In the genomic region with DNA sequence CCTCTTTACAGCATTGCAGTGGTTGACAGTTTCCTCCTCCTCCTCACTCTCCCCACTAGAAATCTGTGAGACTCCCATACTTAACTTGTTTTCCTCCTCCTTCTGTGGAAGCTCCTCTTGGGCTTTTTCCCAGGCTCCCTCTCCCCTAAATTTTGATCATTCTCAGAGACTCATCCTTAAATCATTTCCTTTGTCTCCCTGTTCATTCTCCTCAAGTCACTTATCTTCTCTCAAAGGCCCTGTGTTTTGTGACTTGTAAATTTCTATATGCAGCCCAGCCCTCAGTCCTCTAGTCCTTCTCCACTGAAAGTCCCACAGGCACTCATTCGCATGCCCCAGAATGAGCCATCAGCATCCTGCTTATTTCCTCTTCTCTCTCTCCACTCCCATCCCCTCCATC, we compare ENCODE assay signal across 18 cellular contexts.
DNase-seq lines count a peak whose midpoint lies in the region; ATAC-seq and TF ChIP-seq lines count a peak whose summit lies in the region.
"Had no signal": no experiment of that assay in that cellular context is flagged by ENCODE, and none has a peak within 500 bp of the region (broad histone marks: within the 10 kb centered on the region; RNA-seq: fewer than 3 reads in every experiment).

No MANE protein-coding gene starts in this region.

- no peak overlapping the region for H3K4me3 ChIP-seq in AG10803 (ENCODE audit: low read length)
- no peak overlapping the region for H3K4me3 ChIP-seq in PC-3 (ENCODE audit: low read length)
- H3K4me3 ChIP-seq: K562 had no signal

- 0 out of 2 replicates have a peak, but pooled peaks cover 2% of the 10 kb centered on the region for H3K9me3 Mint-ChIP-seq in WTC11
- H3K9me3 Mint-ChIP-seq in mesothelial cell of epicardium, result peaks cover 4% of the 10 kb centered on the region
- H3K9me3 Mint-ChIP-seq: CD14-positive monocyte had no signal

- no peak overlapping the region for H3K9ac ChIP-seq in PC-3 (ENCODE audit: low read length)

- POLR2A ChIA-PET in WTC11 (lab: Charles Lee), result interaction anchor here (0.6 kb wide), 1 partner anchor 228 kb away, joined by 3 read pairs; no protein-coding TSS in a partner anchor
- POLR2A ChIA-PET in PC-3 (lab: Charles Lee; ENCODE audit: unreplicated experiment), result no interaction called here

- peaks cover 14% of the 10 kb centered on the region for H3K36me3 Mint-ChIP-seq in WTC11
- H3K36me3 Mint-ChIP-seq in mesothelial cell of epicardium, result peaks cover 20% of the 10 kb centered on the region
- H3K36me3 Mint-ChIP-seq: CD14-positive monocyte had no signal

- CTCF ChIA-PET in WTC11 (lab: Charles Lee), result no interaction called here
- CTCF ChIA-PET in PC-3 (lab: Charles Lee), result interaction anchor here (0.6 kb wide), 1 partner anchor 27 kb away, joined by 3 read pairs; no protein-coding TSS in a partner anchor

- no peaks in the 10 kb centered on the region for H3K9me2 ChIP-seq in PC-3 (replicated peaks; ENCODE audit: low read length)

- no peaks in the 10 kb centered on the region for H4K20me1 ChIP-seq in PC-3 (ENCODE audit: low read length)

- no peaks in the 10 kb centered on the region for H3F3A ChIP-seq in PC-3 (ENCODE audit: low read length, unreplicated experiment)

- peak overlapping the region; percentile 67 for H3K27ac Mint-ChIP-seq in WTC11
- peak overlapping the region; percentile 86 for H3K27ac Mint-ChIP-seq in mesothelial cell of epicardium

- no peaks in the 10 kb centered on the region for H3K9me3 ChIP-seq in PC-3 (ENCODE audit: low read length)

- H2AFZ ChIP-seq in PC-3 (ENCODE audit: low read length), result no peak overlapping the region

- H3K27me3 Mint-ChIP-seq in WTC11 (ENCODE audit: low read depth) (no peaks in the 10 kb centered on the region), mesothelial cell of epicardium (ENCODE audit: low read depth) (no peaks in the 10 kb centered on the region)

- ATAC-seq in WTC11 (no peak), PC-3 (no peak)
- ATAC-seq: K562 had no signal

- no peak overlapping the region for H3K27ac ChIP-seq in PC-3 (ENCODE audit: low read length)

- intact Hi-C loops in PC-3 (cut with micrococcal nuclease), result no loop called here

- H3K79me2 ChIP-seq in PC-3 (ENCODE audit: low read length), result peaks cover 30% of the 10 kb centered on the region

- BruUV-seq in PC-3 (replicated peaks; lab: Mats Ljungman, UMichigan), result no TSS peak

- no peaks in the 10 kb centered on the region for H3K27me3 ChIP-seq in PC-3 (ENCODE audit: low read length)

- peaks cover 32% of the 10 kb centered on the region for H3K4me1 ChIP-seq in PC-3 (ENCODE audit: insufficient read depth, low read length)

- no peak overlapping the region for H3K4me2 ChIP-seq in PC-3 (ENCODE audit: low read length)

- TF ChIP-seq CTCF in AG10803 (conservative IDR thresholded peaks at IDR 0.05; ENCODE audit: low read length) (no peak), WTC11 (IDR thresholded peaks at IDR 0.05) (no peak), mesothelial cell of epicardium (IDR thresholded peaks at IDR 0.05; ENCODE audit: unreplicated experiment) (no peak), PC-3 (conservative IDR thresholded peaks at IDR 0.05; ENCODE audit: low read depth, low read length) (no peak)

- no peaks in the 10 kb centered on the region for H3K36me3 ChIP-seq in PC-3 (ENCODE audit: low read depth, low read length)

- H3K4me1 Mint-ChIP-seq in WTC11 (peaks cover 73% of the 10 kb centered on the region), mesothelial cell of epicardium (peaks cover 39% of the 10 kb centered on the region)
- H3K4me1 Mint-ChIP-seq: CD14-positive monocyte had no signal

- H3K4me3 Mint-ChIP-seq in WTC11 (no peak overlapping the region), mesothelial cell of epicardium (no peak overlapping the region)
- H3K4me3 Mint-ChIP-seq: CD14-positive monocyte had no signal

- DNase-seq in AG10803 (ENCODE audit: low read depth) (peak; percentile 43), HCEC 1CT (peak; percentile 23), WTC11 (ENCODE audit: low spot score) (no peak), mesothelial cell of epicardium (ENCODE audit: low spot score in 2 of 2, unreplicated experiment in 2 of 2) (no peak), NCI-H2196 treated with DMSO at 0.1 percent for 48 hours (lab: John Stamatoyannopoulos, UW; ENCODE audit: unreplicated experiment) (no peak), NK-92 (lab: John Stamatoyannopoulos, UW; ENCODE audit: unreplicated experiment) (no peak), PC-3 (no peak), dermis blood vessel endothelial cell (no peak)
- DNase-seq: COR-L47, DMS53, NCI-H1105 treated with DMSO at 0.1 percent for 48 hours, NCI-H1930, NCI-H2171 treated with DMSO at 0.1 percent for 48 hours, NCI-H510A treated with DMSO at 0.1 percent for 48 hours, SIG-M5, SW 1271 had no signal

TF ChIP-seq in WTC11, 78 proteins besides CTCF, POLR2A, EP300 and RAD21:
- TF ChIP-seq CREB1 (CRISPR knock-in tag; IDR thresholded peaks at IDR 0.05) (no peak), ZNF317 (CRISPR knock-in tag; IDR thresholded peaks at IDR 0.05; ENCODE audit: borderline replicate concordance, low read depth) (no peak), ZNF121 (CRISPR knock-in tag; IDR thresholded peaks at IDR 0.05) (no peak), ZBTB21 (CRISPR knock-in tag; IDR thresholded peaks at IDR 0.05; ENCODE audit: borderline replicate concordance) (no peak), ELF4 (CRISPR knock-in tag; IDR thresholded peaks at IDR 0.05; ENCODE audit: low read depth) (no peak)
- TF ChIP-seq, protein P1, sequence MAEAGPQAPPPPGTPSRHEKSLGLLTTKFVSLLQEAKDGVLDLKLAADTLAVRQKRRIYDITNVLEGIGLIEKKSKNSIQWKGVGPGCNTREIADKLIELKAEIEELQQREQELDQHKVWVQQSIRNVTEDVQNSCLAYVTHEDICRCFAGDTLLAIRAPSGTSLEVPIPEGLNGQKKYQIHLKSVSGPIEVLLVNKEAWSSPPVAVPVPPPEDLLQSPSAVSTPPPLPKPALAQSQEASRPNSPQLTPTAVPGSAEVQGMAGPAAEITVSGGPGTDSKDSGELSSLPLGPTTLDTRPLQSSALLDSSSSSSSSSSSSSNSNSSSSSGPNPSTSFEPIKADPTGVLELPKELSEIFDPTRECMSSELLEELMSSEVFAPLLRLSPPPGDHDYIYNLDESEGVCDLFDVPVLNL (CRISPR knock-in tag; IDR thresholded peaks at IDR 0.05; ENCODE audit: borderline replicate concordance, low read depth), result no peak

Comparison
In these comparisons a context has a peak if more than half of its experiments do, and no peak if none do; other contexts are left out.
1. DNase-seq: peak in AG10803 (single experiment) and HCEC 1CT (single experiment); none in WTC11 (single experiment), mesothelial cell of epicardium (0 of 2), NCI-H2196 treated with DMSO at 0.1 percent for 48 hours (single experiment), NK-92 (single experiment), PC-3 (single experiment) and dermis blood vessel endothelial cell (single experiment).